1 cellular context compared by ENCODE assay signal in genomic region chr2:183124957-183125255, GRCh38.
A peak's percentile ranks its signal among the peaks of the same experiment; 100 is the strongest.
TF ChIP-seq lines count a peak whose summit lies in the region.

No MANE protein-coding gene starts in this region.

TF ChIP-seq in K562, 482 proteins besides CTCF, POLR2A, EP300 and RAD21 (continued from another document and continues in another):
- TF ChIP-seq ZBTB12 (CRISPR knock-in tag; IDR thresholded peaks at IDR 0.05), result no peak
- TF ChIP-seq HDAC1 (IDR thresholded peaks at IDR 0.05), result peak; percentile 9 to 71; a peak in 2 of 4 replicates
- TF ChIP-seq ZNF318 (IDR thresholded peaks at IDR 0.05; ENCODE audit: borderline replicate concordance in 1 of 2, low read depth in 1 of 2), result 0 out of 4 replicates have a peak, but pooled peaks of 1 of the 2 experiments have one; percentile 5
- 0 out of 2 replicates have a peak, but pooled peaks have one; percentile 5 for TF ChIP-seq ERF (CRISPR knock-in tag; IDR thresholded peaks at IDR 0.05)
- no peak for TF ChIP-seq ZNF668 (CRISPR knock-in tag; IDR thresholded peaks at IDR 0.05)
- no peak for TF ChIP-seq ZNF57 (CRISPR knock-in tag; IDR thresholded peaks at IDR 0.05)
- peak; percentile 84; the same call in 1 of the 2 replicates for TF ChIP-seq RB1 (IDR thresholded peaks at IDR 0.05; ENCODE audit: low read depth)
- peak; percentile 43; the same call in 1 of the 2 replicates for TF ChIP-seq L3MBTL2 (IDR thresholded peaks at IDR 0.05)
- TF ChIP-seq ZNF695 (CRISPR knock-in tag; IDR thresholded peaks at IDR 0.05), result no peak
- peak in 1 of 2 experiments; percentile 3 for TF ChIP-seq E2F6 (IDR thresholded peaks at IDR 0.05; ENCODE audit: borderline replicate concordance in 1 of 2, extremely low read depth in 1 of 2, insufficient read depth in 1 of 2, insufficient read length in 1 of 2, low read depth in 1 of 2, low read length in 1 of 2, poor library complexity in 1 of 2, severe bottlenecking in 1 of 2)
- TF ChIP-seq SP1 (CRISPR knock-in tag; IDR thresholded peaks at IDR 0.05), result no peak
- TF ChIP-seq HMG20A (CRISPR knock-in tag; conservative IDR thresholded peaks at IDR 0.05), result no peak
- no peak for TF ChIP-seq CHD4 (IDR thresholded peaks at IDR 0.05; ENCODE audit: insufficient read depth, insufficient replicate concordance, low read depth, low read length, poor library complexity, severe bottlenecking)
- TF ChIP-seq OTX1 (CRISPR knock-in tag; IDR thresholded peaks at IDR 0.05), result no peak
- TF ChIP-seq ZEB2 (IDR thresholded peaks at IDR 0.05), result 0 out of 2 replicates have a peak, but pooled peaks have one; percentile 8
- TF ChIP-seq ZNF263 (CRISPR knock-in tag; IDR thresholded peaks at IDR 0.05; ENCODE audit: borderline replicate concordance), result no peak
- TF ChIP-seq TBL1XR1 (IDR thresholded peaks at IDR 0.05; ENCODE audit: low read length in 2 of 2), result no peak
- TF ChIP-seq ZNF79 (CRISPR knock-in tag; IDR thresholded peaks at IDR 0.05; ENCODE audit: low read depth), result no peak
- 0 out of 2 replicates have a peak, but pooled peaks have one; percentile 11 for TF ChIP-seq NR2C2 (CRISPR knock-in tag; IDR thresholded peaks at IDR 0.05)
- TF ChIP-seq NR2C2 (tag; IDR thresholded peaks at IDR 0.05), result no peak
- no peak for TF ChIP-seq SRSF7 (optimal IDR thresholded peaks at IDR 0.05; ENCODE audit: low read depth, low read length)
- no peak for TF ChIP-seq RBBP5 (IDR thresholded peaks at IDR 0.05; ENCODE audit: borderline replicate concordance, insufficient read depth, low read length, poor library complexity, severe bottlenecking)
- TF ChIP-seq PTTG1 (tag; IDR thresholded peaks at IDR 0.05; ENCODE audit: low read depth), result no peak
- TF ChIP-seq, protein P1, sequence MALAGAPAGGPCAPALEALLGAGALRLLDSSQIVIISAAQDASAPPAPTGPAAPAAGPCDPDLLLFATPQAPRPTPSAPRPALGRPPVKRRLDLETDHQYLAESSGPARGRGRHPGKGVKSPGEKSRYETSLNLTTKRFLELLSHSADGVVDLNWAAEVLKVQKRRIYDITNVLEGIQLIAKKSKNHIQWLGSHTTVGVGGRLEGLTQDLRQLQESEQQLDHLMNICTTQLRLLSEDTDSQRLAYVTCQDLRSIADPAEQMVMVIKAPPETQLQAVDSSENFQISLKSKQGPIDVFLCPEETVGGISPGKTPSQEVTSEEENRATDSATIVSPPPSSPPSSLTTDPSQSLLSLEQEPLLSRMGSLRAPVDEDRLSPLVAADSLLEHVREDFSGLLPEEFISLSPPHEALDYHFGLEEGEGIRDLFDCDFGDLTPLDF (CRISPR knock-in tag; IDR thresholded peaks at IDR 0.05), result peak; percentile 18; the same call in 1 of the 2 replicates
- TF ChIP-seq, protein P2, sequence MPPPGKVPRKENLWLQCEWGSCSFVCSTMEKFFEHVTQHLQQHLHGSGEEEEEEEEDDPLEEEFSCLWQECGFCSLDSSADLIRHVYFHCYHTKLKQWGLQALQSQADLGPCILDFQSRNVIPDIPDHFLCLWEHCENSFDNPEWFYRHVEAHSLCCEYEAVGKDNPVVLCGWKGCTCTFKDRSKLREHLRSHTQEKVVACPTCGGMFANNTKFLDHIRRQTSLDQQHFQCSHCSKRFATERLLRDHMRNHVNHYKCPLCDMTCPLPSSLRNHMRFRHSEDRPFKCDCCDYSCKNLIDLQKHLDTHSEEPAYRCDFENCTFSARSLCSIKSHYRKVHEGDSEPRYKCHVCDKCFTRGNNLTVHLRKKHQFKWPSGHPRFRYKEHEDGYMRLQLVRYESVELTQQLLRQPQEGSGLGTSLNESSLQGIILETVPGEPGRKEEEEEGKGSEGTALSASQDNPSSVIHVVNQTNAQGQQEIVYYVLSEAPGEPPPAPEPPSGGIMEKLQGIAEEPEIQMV (tag; conservative IDR thresholded peaks at IDR 0.05; ENCODE audit: low read depth), result no peak
- no peak for TF ChIP-seq KHSRP (IDR thresholded peaks at IDR 0.05)
- TF ChIP-seq, protein P3, sequence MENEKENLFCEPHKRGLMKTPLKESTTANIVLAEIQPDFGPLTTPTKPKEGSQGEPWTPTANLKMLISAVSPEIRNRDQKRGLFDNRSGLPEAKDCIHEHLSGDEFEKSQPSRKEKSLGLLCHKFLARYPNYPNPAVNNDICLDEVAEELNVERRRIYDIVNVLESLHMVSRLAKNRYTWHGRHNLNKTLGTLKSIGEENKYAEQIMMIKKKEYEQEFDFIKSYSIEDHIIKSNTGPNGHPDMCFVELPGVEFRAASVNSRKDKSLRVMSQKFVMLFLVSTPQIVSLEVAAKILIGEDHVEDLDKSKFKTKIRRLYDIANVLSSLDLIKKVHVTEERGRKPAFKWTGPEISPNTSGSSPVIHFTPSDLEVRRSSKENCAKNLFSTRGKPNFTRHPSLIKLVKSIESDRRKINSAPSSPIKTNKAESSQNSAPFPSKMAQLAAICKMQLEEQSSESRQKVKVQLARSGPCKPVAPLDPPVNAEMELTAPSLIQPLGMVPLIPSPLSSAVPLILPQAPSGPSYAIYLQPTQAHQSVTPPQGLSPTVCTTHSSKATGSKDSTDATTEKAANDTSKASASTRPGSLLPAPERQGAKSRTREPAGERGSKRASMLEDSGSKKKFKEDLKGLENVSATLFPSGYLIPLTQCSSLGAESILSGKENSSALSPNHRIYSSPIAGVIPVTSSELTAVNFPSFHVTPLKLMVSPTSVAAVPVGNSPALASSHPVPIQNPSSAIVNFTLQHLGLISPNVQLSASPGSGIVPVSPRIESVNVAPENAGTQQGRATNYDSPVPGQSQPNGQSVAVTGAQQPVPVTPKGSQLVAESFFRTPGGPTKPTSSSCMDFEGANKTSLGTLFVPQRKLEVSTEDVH (IDR thresholded peaks at IDR 0.05; ENCODE audit: low read depth, partially characterized antibody), result peak; percentile 83
- no peak for TF ChIP-seq KAT8 (IDR thresholded peaks at IDR 0.05; ENCODE audit: low read depth)
